Comparison of ENCODE assay signal across 19 cellular contexts in genomic region chr11:45722144-45722543, GRCh38. TPM values are rescaled to one million over a fixed set of nuclear protein-coding genes. Genes with fewer than 3 reads are reported as not detected.
"Had no signal": no experiment of that assay in that cellular context is flagged by ENCODE, and none has a peak within 500 bp of the region (broad histone marks: within the 10 kb centered on the region; RNA-seq: fewer than 3 reads in every experiment).

No MANE protein-coding gene starts in this region.

- H3K4me3 ChIP-seq: adrenal gland, left lung, mucosa of descending colon, right atrium auricular region, tibial nerve, vagina had no signal

- DNase-seq: activated CD4-positive, alpha-beta T cell treated with anti-CD3 and anti-CD28 coated beads for 1 hour; activated CD4-positive, alpha-beta T cell treated with anti-CD3 and anti-CD28 coated beads, Interleukin-2, amount 50 U/mL, for 48 hours; activated naive CD4-positive, alpha-beta T cell treated with anti-CD3 and anti-CD28 coated beads, Interleukin-2, amount 50 U/mL, for 16 hours; activated T-cell treated with anti-CD3 and anti-CD28 coated beads, Interleukin-2, amount 50 U/mL, for 1 hour; adrenal gland; head of caudate nucleus; kidney; left lung; mammary epithelial cell; mucosa of descending colon; naive thymus-derived CD4-positive, alpha-beta T cell; stimulated activated CD4-positive, alpha-beta T cell treated with anti-CD3 and anti-CD28 coated beads, Interleukin-15, amount 100 ng/mL, for 24 hours; stimulated activated CD4-positive, alpha-beta T cell treated with anti-CD3 and anti-CD28 coated beads, Interleukin-4, amount 100 ng/mL, for 1 hour; stimulated activated naive B cell treated with anti-CD40 and anti-IgM and Interleukin-4, amounts not matched to agents 10 μg/mL and 1 μg/mL and 100 μg/mL, for 72 hours had no signal

- H3K27me3 ChIP-seq: adrenal gland, right atrium auricular region, vagina had no signal

- H3K4me1 ChIP-seq: adrenal gland, left lung, vagina had no signal

- H3K27ac ChIP-seq: adrenal gland, left lung, neutrophil, right atrium auricular region, tibial nerve, vagina had no signal

- ATAC-seq: left lung; mucosa of descending colon; naive thymus-derived CD4-positive, alpha-beta T cell; stimulated activated naive B cell treated with anti-CD40 and anti-IgM and Interleukin-4, amounts not matched to agents 10 μg/mL and 1 μg/mL and 100 μg/mL, for 72 hours had no signal

- FAIRE-seq: frontal cortex, kidney had no signal

- H3K9me3 ChIP-seq: adrenal gland, left lung, mucosa of descending colon, neutrophil, right atrium auricular region, tibial nerve, vagina had no signal

- H3K36me3 ChIP-seq: adrenal gland, left lung, neutrophil, right atrium auricular region, tibial nerve, vagina had no signal

RNA-seq across cellular contexts. Expression of gene CHST1, which starts 56.7 kb away (rescaled TPM):
- total RNA-seq: naive thymus-derived CD4-positive, alpha-beta T cell had no signal
- polyA plus RNA-seq: naive thymus-derived CD4-positive, alpha-beta T cell had no signal
